ENCODE assay signal across 16 cellular contexts in genomic region chr2:69570474-69570873, GRCh38.
DNase-seq lines count a peak whose midpoint lies in the region; ATAC-seq, FAIRE-seq and TF ChIP-seq lines count a peak whose summit lies in the region.
"Had no signal": no experiment of that assay in that cellular context is flagged by ENCODE, and none has a peak within 500 bp of the region (broad histone marks: within the 10 kb centered on the region; RNA-seq: fewer than 3 reads in every experiment).

No MANE protein-coding gene starts in this region.

- no peak for ATAC-seq in A549
- ATAC-seq in GM12878: no peak
- peak; percentile 45 for ATAC-seq in left lobe of liver

- intact Hi-C loops in GM12878 (cut with micrococcal nuclease; ENCODE audit: unreplicated experiment): no loop called here

- DNase-seq in A549 (ENCODE audit: low read depth in 1 of 2, low spot score in 1 of 2) (no peak), HPDE6-E6E7 (ENCODE audit: extremely low spot score) (peak; percentile 26), GM12878 (ENCODE audit: low read depth, low spot score) (no peak), left lobe of liver (ENCODE audit: low spot score) (no peak), NCI-H2171 treated with DMSO at 0.1 percent for 48 hours (lab: John Stamatoyannopoulos, UW) (no peak), dedifferentiated amniotic fluid mesenchymal stem cell (ENCODE audit: extremely low spot score) (no peak), NCI-H510A treated with DMSO at 0.1 percent for 48 hours (lab: John Stamatoyannopoulos, UW) (no peak), DMS53 (lab: John Stamatoyannopoulos, UW) (no peak)
- DNase-seq: activated CD4-positive, alpha-beta T cell treated with anti-CD3 and anti-CD28 coated beads, Interleukin-2, amount 50 U/mL, for 4 hours; hippocampal formation; KBM-7; NCI-H1417 treated with DMSO at 0.1 percent for 48 hours; ovary had no signal

- peak overlapping the region in 1 of 2 experiments; percentile 22; a peak in 1 of 6 replicates for H3K27ac ChIP-seq in A549
- H3K27ac ChIP-seq in GM12878 (ENCODE audit: control insufficient read depth, insufficient read depth): no peak overlapping the region
- H3K27ac ChIP-seq: ascending aorta, ovary, SK-N-MC, vagina had no signal

- H3K79me2 ChIP-seq in GM12878 (ENCODE audit: control insufficient read depth, insufficient read depth, low read length): peaks cover 3% of the 10 kb centered on the region

- WGBS in A549 (ENCODE audit: missing lambda C conversion rate): 35% methylated on average over 2 of the region's 2 CpGs
- WGBS in GM12878 (ENCODE audit: insufficient coverage, insufficient replicate concordance, low lambda C conversion rate, missing lambda C conversion rate): 91% methylated on average over 2 of the region's 2 CpGs

- H3K4me1 ChIP-seq in A549 (peaks cover 61% of the 10 kb centered on the region), GM12878 (ENCODE audit: control insufficient read depth, insufficient read depth, low read length) (no peaks in the 10 kb centered on the region)

- CTCF ChIA-PET in A549 (lab: Yijun Ruan, JAX): interaction anchor here (1.2 to 2.3 kb wide), 7 partner anchors 9 to 150 kb away, joined by 3 to 12 read pairs (median 5); no protein-coding TSS in a partner anchor
- CTCF ChIA-PET in GM12878 (lab: Yijun Ruan, JAX): interaction anchor here (0.7 to 15.7 kb wide), 8 partner anchors 10 to 195 kb away, joined by 3 to 176 read pairs (median 6); no protein-coding TSS in a partner anchor

- no peak overlapping the region for H3K9ac ChIP-seq in GM12878 (ENCODE audit: control insufficient read depth, insufficient read depth, low read length)

- H3K36me3 ChIP-seq in GM12878 (ENCODE audit: control insufficient read depth in 2 of 2, insufficient read depth in 2 of 2, low read length in 1 of 2): no peaks in the 10 kb centered on the region; a peak in 1 of 4 replicates
- H3K36me3 ChIP-seq: ascending aorta, ovary, vagina had no signal

- BruUV-seq in GM12878 (replicated peaks; lab: Mats Ljungman, UMichigan): no TSS peak

- in situ Hi-C loops in GM12878 (cut with MboI): loop anchor here (25.0 kb wide), 1 partner anchor 242 kb away; no protein-coding TSS in a partner anchor

- no peaks in the 10 kb centered on the region for H3K27me3 ChIP-seq in GM12878 (replicated peaks in 1 of 2; ENCODE audit: control insufficient read depth in 2 of 2, insufficient read depth in 2 of 2, low read length in 1 of 2)
- H3K27me3 ChIP-seq: ascending aorta, ovary, vagina had no signal

- RAD21 ChIA-PET in GM12878 (lab: Charles Lee; ENCODE audit: unreplicated experiment): interaction anchor here (1.7 to 2.2 kb wide), 2 partner anchors 9 to 143 kb away, joined by 3 to 9 read pairs; no protein-coding TSS in a partner anchor

- POLR2A ChIA-PET in A549 (lab: Yijun Ruan, JAX): no interaction called here
- POLR2A ChIA-PET in GM12878 (lab: Charles Lee): interaction anchor here (1.0 to 1.3 kb wide), 2 partner anchors 17 to 74 kb away, joined by 3 to 7 read pairs; no protein-coding TSS in a partner anchor

- no peak overlapping the region for H2AFZ ChIP-seq in GM12878 (ENCODE audit: control insufficient read depth, low read depth, low read length)

- H3K9me3 ChIP-seq in A549: no peaks in the 10 kb centered on the region
- no peaks in the 10 kb centered on the region for H3K9me3 ChIP-seq in GM12878 (replicated peaks; ENCODE audit: control insufficient read depth, insufficient read depth, low read length)
- H3K9me3 ChIP-seq: ascending aorta, ovary, vagina had no signal

- no peaks in the 10 kb centered on the region for H4K20me1 ChIP-seq in GM12878 (ENCODE audit: control insufficient read depth, insufficient read depth)

- H3K4me3 ChIP-seq in A549: no peak overlapping the region
- no peak overlapping the region for H3K4me3 ChIP-seq in GM12878
- H3K4me3 ChIP-seq: ascending aorta, ovary, SK-N-MC, vagina had no signal

- TF ChIP-seq POLR2A in A549 (IDR thresholded peaks at IDR 0.05; ENCODE audit: low read length): no peak
- TF ChIP-seq POLR2A in GM12878 (IDR thresholded peaks at IDR 0.05; ENCODE audit: low read depth, low read length): no peak

- TF ChIP-seq CTCF in A549 (IDR thresholded peaks at IDR 0.05) (no peak), GM12878 (IDR thresholded peaks at IDR 0.05 in 2 of 3, conservative IDR thresholded peaks at IDR 0.05 in 1 of 3; ENCODE audit: control insufficient read depth in 2 of 3, extremely low read depth in 1 of 3, insufficient read depth in 1 of 3, low read depth in 3 of 3, low read length in 3 of 3) (no peak)

- TF ChIP-seq EP300 in A549 (IDR thresholded peaks at IDR 0.05) (no peak), GM12878 (IDR thresholded peaks at IDR 0.05; ENCODE audit: borderline replicate concordance in 1 of 2, control insufficient read depth in 1 of 2, low read depth in 2 of 2, low read length in 2 of 2) (no peak)

- SMC1A ChIA-PET in GM12878 (lab: Charles Lee; ENCODE audit: uncharacterized antibody, unreplicated experiment): interaction anchor here (0.9 to 2.5 kb wide), 7 partner anchors 9 to 154 kb away, joined by 3 to 18 read pairs (median 3); no protein-coding TSS in a partner anchor

- H3K4me2 ChIP-seq in A549 (peak overlapping the region; percentile 50), GM12878 (ENCODE audit: control insufficient read depth, insufficient read depth) (no peak overlapping the region)

- no peak for TF ChIP-seq RAD21 in A549 (conservative IDR thresholded peaks at IDR 0.05 in 1 of 2, IDR thresholded peaks at IDR 0.05 in 1 of 2)
- no peak for TF ChIP-seq RAD21 in GM12878 (IDR thresholded peaks at IDR 0.05; ENCODE audit: insufficient read depth, low read depth, low read length)

- FAIRE-seq in A549 (lab: Jason Lieb, UNC) (no peak), GM12878 (lab: Jason Lieb, UNC) (peak; percentile 71)

TF ChIP-seq in A549, 52 proteins besides CTCF, POLR2A, EP300 and RAD21:
- TF ChIP-seq FOSL2 (IDR thresholded peaks at IDR 0.05) (no peak), FOSL2 (CRISPR knock-in tag; IDR thresholded peaks at IDR 0.05) (peak; percentile 52), MAFK (IDR thresholded peaks at IDR 0.05; ENCODE audit: partially characterized antibody) (no peak)

TF ChIP-seq in GM12878, 131 proteins besides CTCF, POLR2A, EP300 and RAD21 (continues in another document):
- TF ChIP-seq SKIL (IDR thresholded peaks at IDR 0.05; ENCODE audit: low read depth, poor library complexity, severe bottlenecking) (no peak), POLR2AphosphoS2 (IDR thresholded peaks at IDR 0.05; ENCODE audit: low read depth, low read length) (no peak), ESRRA (IDR thresholded peaks at IDR 0.05; ENCODE audit: low read length) (no peak), CBX3 (IDR thresholded peaks at IDR 0.05; ENCODE audit: borderline replicate concordance, low read depth) (no peak), CHD4 (IDR thresholded peaks at IDR 0.05) (no peak), ZNF622 (IDR thresholded peaks at IDR 0.05) (no peak), SMAD5 (IDR thresholded peaks at IDR 0.05; ENCODE audit: low read depth) (no peak), PKNOX1 (IDR thresholded peaks at IDR 0.05) (no peak), HDAC6 (IDR thresholded peaks at IDR 0.05; ENCODE audit: unreplicated experiment) (no peak), CHD2 (IDR thresholded peaks at IDR 0.05; ENCODE audit: borderline replicate concordance, low read depth, low read length) (no peak), TARDBP (IDR thresholded peaks at IDR 0.05; ENCODE audit: borderline replicate concordance) (no peak)
- TF ChIP-seq, protein P1, sequence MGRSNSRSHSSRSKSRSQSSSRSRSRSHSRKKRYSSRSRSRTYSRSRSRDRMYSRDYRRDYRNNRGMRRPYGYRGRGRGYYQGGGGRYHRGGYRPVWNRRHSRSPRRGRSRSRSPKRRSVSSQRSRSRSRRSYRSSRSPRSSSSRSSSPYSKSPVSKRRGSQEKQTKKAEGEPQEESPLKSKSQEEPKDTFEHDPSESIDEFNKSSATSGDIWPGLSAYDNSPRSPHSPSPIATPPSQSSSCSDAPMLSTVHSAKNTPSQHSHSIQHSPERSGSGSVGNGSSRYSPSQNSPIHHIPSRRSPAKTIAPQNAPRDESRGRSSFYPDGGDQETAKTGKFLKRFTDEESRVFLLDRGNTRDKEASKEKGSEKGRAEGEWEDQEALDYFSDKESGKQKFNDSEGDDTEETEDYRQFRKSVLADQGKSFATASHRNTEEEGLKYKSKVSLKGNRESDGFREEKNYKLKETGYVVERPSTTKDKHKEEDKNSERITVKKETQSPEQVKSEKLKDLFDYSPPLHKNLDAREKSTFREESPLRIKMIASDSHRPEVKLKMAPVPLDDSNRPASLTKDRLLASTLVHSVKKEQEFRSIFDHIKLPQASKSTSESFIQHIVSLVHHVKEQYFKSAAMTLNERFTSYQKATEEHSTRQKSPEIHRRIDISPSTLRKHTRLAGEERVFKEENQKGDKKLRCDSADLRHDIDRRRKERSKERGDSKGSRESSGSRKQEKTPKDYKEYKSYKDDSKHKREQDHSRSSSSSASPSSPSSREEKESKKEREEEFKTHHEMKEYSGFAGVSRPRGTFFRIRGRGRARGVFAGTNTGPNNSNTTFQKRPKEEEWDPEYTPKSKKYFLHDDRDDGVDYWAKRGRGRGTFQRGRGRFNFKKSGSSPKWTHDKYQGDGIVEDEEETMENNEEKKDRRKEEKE (IDR thresholded peaks at IDR 0.05): no peak
